Comparison of ENCODE assay signal across 10 cellular contexts in genomic region chr1:94095112-94095637, GRCh38. TPM values are rescaled to one million over a fixed set of nuclear protein-coding genes. Genes with fewer than 3 reads are reported as not detected.
DNase-seq lines count a peak whose midpoint lies in the region; ATAC-seq and TF ChIP-seq lines count a peak whose summit lies in the region.
"Had no signal": no experiment of that assay in that cellular context is flagged by ENCODE, and none has a peak within 500 bp of the region (broad histone marks: within the 10 kb centered on the region; RNA-seq: fewer than 3 reads in every experiment).

No MANE protein-coding gene starts in this region.

- H3K27me3 ChIP-seq in adipocyte (replicated peaks; ENCODE audit: control insufficient read depth, insufficient read depth, low read length) (no peaks in the 10 kb centered on the region), ovary (no peaks in the 10 kb centered on the region), MM.1S (replicated peaks; ENCODE audit: insufficient read depth, low read length) (peaks cover 7% of the 10 kb centered on the region; the same call in 1 of the 2 replicates)

- no peaks in the 10 kb centered on the region for H3K9me3 ChIP-seq in adipocyte (ENCODE audit: control insufficient read depth, low read length)
- no peaks in the 10 kb centered on the region for H3K9me3 ChIP-seq in ovary
- H3K9me3 ChIP-seq in MM.1S (replicated peaks; ENCODE audit: insufficient read depth, low read length) = no peaks in the 10 kb centered on the region

- H3K4me1 ChIP-seq in adipocyte (ENCODE audit: control insufficient read depth, insufficient read depth, low read length) (peaks cover 40% of the 10 kb centered on the region), ovary (ENCODE audit: insufficient read depth) (peaks cover 39% of the 10 kb centered on the region), MM.1S (ENCODE audit: low read length) (no peaks in the 10 kb centered on the region)

- TF ChIP-seq CTCF in ovary (IDR thresholded peaks at IDR 0.05) (no peak), MM.1S (IDR thresholded peaks at IDR 0.05; ENCODE audit: low read length) (no peak)

- TF ChIP-seq POLR2A in ovary (IDR thresholded peaks at IDR 0.05) = no peak

- H3K36me3 ChIP-seq in adipocyte (ENCODE audit: control insufficient read depth, insufficient read depth, low read length, severe bottlenecking) (no peaks in the 10 kb centered on the region), ovary (no peaks in the 10 kb centered on the region), MM.1S (replicated peaks; ENCODE audit: insufficient read depth, low read length) (no peaks in the 10 kb centered on the region)

- no peak overlapping the region for H2AFZ ChIP-seq in MM.1S (ENCODE audit: low read length)

- H3F3A ChIP-seq in MM.1S (ENCODE audit: insufficient read depth, low read length) = no peaks in the 10 kb centered on the region

- H3K27ac ChIP-seq in ovary = peak overlapping the region; percentile 26 to 78
- H3K27ac ChIP-seq in MM.1S (ENCODE audit: low read length) = no peak overlapping the region

- WGBS in ovary, 3 donors = 14 to 17% (median 16%) methylated on average over 21 of the region's 21 CpGs

- H3K79me2 ChIP-seq in MM.1S (ENCODE audit: low read length) = no peaks in the 10 kb centered on the region

- no peak overlapping the region for H3K4me2 ChIP-seq in MM.1S (ENCODE audit: low read depth, low read length)

- no peaks in the 10 kb centered on the region for H3K9me2 ChIP-seq in MM.1S (replicated peaks; ENCODE audit: insufficient read depth, low read length)

- peak overlapping the region; percentile 20 for H3K4me3 ChIP-seq in adipocyte (ENCODE audit: low read length)
- no peak overlapping the region for H3K4me3 ChIP-seq in ovary
- no peak overlapping the region for H3K4me3 ChIP-seq in MM.1S (ENCODE audit: low read length)

- TF ChIP-seq EP300 in ovary (IDR thresholded peaks at IDR 0.05) = no peak

- H4K20me1 ChIP-seq in MM.1S (ENCODE audit: insufficient read depth, low read length) = no peaks in the 10 kb centered on the region

- DNase-seq in AG08396 (ENCODE audit: low spot score) = peak; percentile 76
- DNase-seq in adipocyte (ENCODE audit: low read depth) = peak; percentile 70
- DNase-seq in cardiac septum (ENCODE audit: low spot score) = peak; percentile 87
- peak; percentile 84 to 91 (median 87) for DNase-seq in ovary
- DNase-seq in NCI-H1105 (lab: John Stamatoyannopoulos, UW) = no peak
- DNase-seq in activated naive CD4-positive, alpha-beta T cell (lab: John Stamatoyannopoulos, UW) = no peak
- DNase-seq in MM.1S = no peak
- DNase-seq: activated CD8-positive, alpha-beta memory T cell treated with anti-CD3 and anti-CD28 coated beads, Interleukin-2, amount 50 U/mL, for 4 hours had no signal

- intact Hi-C loops in cardiac septum (cut with DNase I) (no loop called here), ovary (cut with DNase I) (loop anchor here in 1 of 4 donors (5.0 kb wide), 1 partner anchor 33 kb away; no protein-coding TSS in a partner anchor)

- peak overlapping the region; percentile 44 for H3K9ac ChIP-seq in adipocyte (ENCODE audit: low read length)
- H3K9ac ChIP-seq in MM.1S (ENCODE audit: low read length) = no peak overlapping the region

- ATAC-seq in GM19351 (IDR thresholded peaks at IDR 0.05; ENCODE audit: unreplicated experiment) = no peak

RNA-seq across cellular contexts. Expression of gene ABCA4, which starts 25.8 kb away (rescaled TPM):
- total RNA-seq in cardiac septum = 0.19 TPM
- 1 to 10 TPM in 1 of 7 donors, under 1 TPM in 6; 0.12 to 3.1 (median 0.32) TPM for total RNA-seq in ovary
- 1 to 10 TPM in 1 of 2 donors, under 1 TPM in 1; 0.42 to 1.2 TPM for polyA plus RNA-seq in ovary
- polyA plus RNA-seq: neural cell had no signal

Comparison
In these comparisons a context has a peak if more than half of its experiments do, and no peak if none do; other contexts are left out.
1. DNase-seq: peak in AG08396 (single experiment), adipocyte (single experiment), cardiac septum (single experiment) and ovary (5 of 5); none in NCI-H1105 (single experiment), activated naive CD4-positive, alpha-beta T cell (0 of 4) and MM.1S (single experiment).